In the genomic region with DNA sequence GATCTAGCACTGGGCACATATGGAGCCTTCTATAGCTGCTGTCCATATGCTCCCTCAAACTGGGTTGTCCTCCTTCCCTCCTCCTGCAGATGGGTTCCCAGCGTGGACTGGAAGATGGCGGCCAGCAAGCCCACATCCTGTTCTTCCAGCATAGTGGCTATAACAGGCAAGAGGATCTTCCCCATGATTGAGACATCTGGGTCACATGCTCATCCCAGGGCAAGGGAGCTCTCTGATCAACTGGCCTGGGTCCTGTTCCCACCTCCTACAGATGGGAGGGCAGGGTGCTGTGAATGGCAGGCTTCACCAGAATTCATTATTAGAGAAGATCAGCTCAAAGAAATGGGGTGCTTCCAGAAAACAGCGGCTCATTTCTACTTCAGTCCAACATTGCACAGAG, we compare ENCODE assay signal across 1 cellular context.
TF ChIP-seq lines count a peak whose summit lies in the region.

No MANE protein-coding gene starts in this region.

TF ChIP-seq in K562, 482 proteins besides CTCF, POLR2A, EP300 and RAD21 (continued from another document):
- TF ChIP-seq, protein P1, sequence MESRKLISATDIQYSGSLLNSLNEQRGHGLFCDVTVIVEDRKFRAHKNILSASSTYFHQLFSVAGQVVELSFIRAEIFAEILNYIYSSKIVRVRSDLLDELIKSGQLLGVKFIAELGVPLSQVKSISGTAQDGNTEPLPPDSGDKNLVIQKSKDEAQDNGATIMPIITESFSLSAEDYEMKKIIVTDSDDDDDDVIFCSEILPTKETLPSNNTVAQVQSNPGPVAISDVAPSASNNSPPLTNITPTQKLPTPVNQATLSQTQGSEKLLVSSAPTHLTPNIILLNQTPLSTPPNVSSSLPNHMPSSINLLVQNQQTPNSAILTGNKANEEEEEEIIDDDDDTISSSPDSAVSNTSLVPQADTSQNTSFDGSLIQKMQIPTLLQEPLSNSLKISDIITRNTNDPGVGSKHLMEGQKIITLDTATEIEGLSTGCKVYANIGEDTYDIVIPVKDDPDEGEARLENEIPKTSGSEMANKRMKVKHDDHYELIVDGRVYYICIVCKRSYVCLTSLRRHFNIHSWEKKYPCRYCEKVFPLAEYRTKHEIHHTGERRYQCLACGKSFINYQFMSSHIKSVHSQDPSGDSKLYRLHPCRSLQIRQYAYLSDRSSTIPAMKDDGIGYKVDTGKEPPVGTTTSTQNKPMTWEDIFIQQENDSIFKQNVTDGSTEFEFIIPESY (CRISPR knock-in tag; IDR thresholded peaks at IDR 0.05): no peak
- no peak for TF ChIP-seq UBTF (IDR thresholded peaks at IDR 0.05; ENCODE audit: borderline replicate concordance in 1 of 2, low read depth in 2 of 2, low read length in 2 of 2)
- no peak for TF ChIP-seq FUS (optimal IDR thresholded peaks at IDR 0.05; ENCODE audit: low read depth, low read length)
- no peak for TF ChIP-seq CCAR2 (IDR thresholded peaks at IDR 0.05; ENCODE audit: low read depth, low read length)
- no peak for TF ChIP-seq GTF2F1 (IDR thresholded peaks at IDR 0.05; ENCODE audit: low read depth, low read length)
- no peak for TF ChIP-seq RAD51 (IDR thresholded peaks at IDR 0.05; ENCODE audit: borderline replicate concordance, low read depth)
- no peak for TF ChIP-seq CREBBP (IDR thresholded peaks at IDR 0.05; ENCODE audit: low read depth, low read length)
- no peak for TF ChIP-seq SREBF1 (IDR thresholded peaks at IDR 0.05; ENCODE audit: borderline replicate concordance, low read depth, low read length)
- TF ChIP-seq IFI16 (CRISPR knock-in tag; IDR thresholded peaks at IDR 0.05): no peak
- TF ChIP-seq ZNF586 (CRISPR knock-in tag; conservative IDR thresholded peaks at IDR 0.05): no peak
- TF ChIP-seq COPS2 (conservative IDR thresholded peaks at IDR 0.05): no peak
